Comparison of ENCODE assay signal across 10 cellular contexts in the genomic region with DNA sequence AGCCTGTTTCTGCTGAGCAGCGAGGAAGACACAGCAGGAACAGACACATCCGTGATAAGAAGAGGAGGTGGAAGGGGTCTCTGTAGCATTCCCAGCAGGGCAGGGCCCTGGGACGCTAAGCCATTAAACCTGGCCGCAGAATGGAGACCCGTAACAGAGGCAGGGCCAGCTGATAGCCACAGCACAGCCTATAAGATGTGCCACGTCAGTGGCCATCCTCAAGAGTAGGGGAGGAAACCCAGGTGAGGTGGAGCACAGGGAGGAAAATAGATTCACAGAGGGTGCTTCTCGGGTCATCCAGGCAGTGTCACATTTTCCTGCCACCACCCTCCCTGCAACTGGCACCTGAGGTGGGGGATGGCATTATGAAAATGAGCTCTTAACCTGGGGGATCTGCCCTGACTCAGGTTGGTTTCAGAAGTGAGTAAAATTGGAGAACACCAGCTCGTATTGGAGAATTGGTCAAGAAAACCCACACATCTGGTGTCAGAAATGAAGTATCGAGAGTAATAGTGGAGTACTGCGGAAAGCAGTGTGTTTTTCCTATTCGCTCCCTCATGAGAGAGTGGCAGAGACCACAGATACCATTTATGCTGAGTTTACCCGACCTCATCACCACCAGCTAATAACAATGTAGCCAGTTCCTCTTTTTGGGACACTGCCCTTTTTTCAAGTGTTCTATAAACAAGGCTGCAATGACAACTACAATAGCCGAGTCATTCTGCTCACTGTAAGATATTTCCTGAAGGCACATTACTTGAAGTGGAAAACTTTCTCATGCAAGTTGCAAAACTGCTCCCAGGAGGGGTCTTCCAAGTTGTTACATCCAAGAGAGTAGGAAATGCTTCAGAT.
DNase-seq lines count a peak whose midpoint lies in the region; ATAC-seq, FAIRE-seq and TF ChIP-seq lines count a peak whose summit lies in the region.
"Had no signal": no experiment of that assay in that cellular context is flagged by ENCODE, and none has a peak within 500 bp of the region (broad histone marks: within the 10 kb centered on the region; RNA-seq: fewer than 3 reads in every experiment).

No MANE protein-coding gene starts in this region.

- ATAC-seq in HG03060 (IDR thresholded peaks at IDR 0.05; ENCODE audit: low read depth, unreplicated experiment): peak; percentile 90

- H3K4me1 ChIP-seq in A673 (ENCODE audit: insufficient read depth, low read length, poor library complexity, severe bottlenecking) (no peaks in the 10 kb centered on the region), small intestine (ENCODE audit: control insufficient read depth in 2 of 2, insufficient read depth in 1 of 2, low read depth in 1 of 2, low read length in 1 of 2) (no peaks in the 10 kb centered on the region)

- intact Hi-C loops in A673 (cut with micrococcal nuclease; ENCODE audit: unreplicated experiment): no loop called here

- peaks cover 5% of the 10 kb centered on the region for H3K36me3 Mint-ChIP-seq in glutamatergic neuron (ENCODE audit: unreplicated experiment)
- H3K36me3 Mint-ChIP-seq: activated naive CD4-positive, alpha-beta T cell treated with anti-CD3 and anti-CD28 coated beads, Interleukin-2, amount 50 U/mL, for 24 hours; CD4-positive, CD25-positive, alpha-beta regulatory T cell had no signal

- no TSS peak for BruUV-seq in A673 (replicated peaks; lab: Mats Ljungman, UMichigan)

- POLR2A ChIA-PET in A673 (lab: Charles Lee; ENCODE audit: low non-redundant PET): no interaction called here

- no peak for FAIRE-seq in small intestine (lab: Jason Lieb, UNC)

- TF ChIP-seq CTCF in A673 (conservative IDR thresholded peaks at IDR 0.05; ENCODE audit: low read depth, low read length) (no peak), glutamatergic neuron (IDR thresholded peaks at IDR 0.05; ENCODE audit: partially characterized antibody, unreplicated experiment) (no peak)

- CTCF ChIA-PET in A673 (lab: Charles Lee): no interaction called here

- H3K4me3 ChIP-seq in A673 (ENCODE audit: low read depth, low read length, poor library complexity, severe bottlenecking): no peak overlapping the region
- H3K4me3 ChIP-seq in small intestine (ENCODE audit: low read depth in 1 of 2, low read length in 2 of 2): no peak overlapping the region

- H3K27me3 ChIP-seq in A673 (replicated peaks; ENCODE audit: insufficient read depth, low read depth, low read length, poor library complexity) (no peaks in the 10 kb centered on the region), small intestine (ENCODE audit: control insufficient read depth in 2 of 2, insufficient read depth in 2 of 2, low read length in 2 of 2) (no peaks in the 10 kb centered on the region)

- H3K27ac ChIP-seq in A673 (ENCODE audit: low read depth, low read length, poor library complexity, severe bottlenecking) (no peak overlapping the region), small intestine (ENCODE audit: low read depth in 1 of 2, low read length in 1 of 2) (peak overlapping the region in 1 of 2 donors; percentile 24)

- H3K9me3 Mint-ChIP-seq in glutamatergic neuron (ENCODE audit: unreplicated experiment): peaks cover 3% of the 10 kb centered on the region

- no peaks in the 10 kb centered on the region for H3K36me3 ChIP-seq in A673 (ENCODE audit: insufficient read depth, low read length, poor library complexity, severe bottlenecking)
- H3K36me3 ChIP-seq in small intestine (ENCODE audit: control insufficient read depth in 2 of 2, insufficient read depth in 2 of 2, low read length in 2 of 2): no peaks in the 10 kb centered on the region

- no peaks in the 10 kb centered on the region for H3K4me1 Mint-ChIP-seq in glutamatergic neuron (ENCODE audit: low read depth, unreplicated experiment)
- H3K4me1 Mint-ChIP-seq: activated naive CD4-positive, alpha-beta T cell treated with anti-CD3 and anti-CD28 coated beads, Interleukin-2, amount 50 U/mL, for 24 hours; CD4-positive, CD25-positive, alpha-beta regulatory T cell had no signal

- no peaks in the 10 kb centered on the region for H3K27me3 Mint-ChIP-seq in glutamatergic neuron (ENCODE audit: unreplicated experiment)

- H3K4me3 Mint-ChIP-seq in glutamatergic neuron (ENCODE audit: unreplicated experiment): no peak overlapping the region
- H3K4me3 Mint-ChIP-seq: activated naive CD4-positive, alpha-beta T cell treated with anti-CD3 and anti-CD28 coated beads, Interleukin-2, amount 50 U/mL, for 24 hours; CD4-positive, CD25-positive, alpha-beta regulatory T cell had no signal

- DNase-seq in A673 (ENCODE audit: low spot score) (peak; percentile 15), GM19240 (ENCODE audit: insufficient read length, low spot score) (peak; percentile 29), RPMI8226 (peak; percentile 94), small intestine (no peak), glutamatergic neuron (no peak), EL (no peak), NCI-H2171 (lab: John Stamatoyannopoulos, UW) (no peak)
- DNase-seq: CD4-positive, CD25-positive, alpha-beta regulatory T cell had no signal

- no peak overlapping the region for H3K27ac Mint-ChIP-seq in glutamatergic neuron (ENCODE audit: unreplicated experiment)
- H3K27ac Mint-ChIP-seq: activated naive CD4-positive, alpha-beta T cell treated with anti-CD3 and anti-CD28 coated beads, Interleukin-2, amount 50 U/mL, for 24 hours; CD4-positive, CD25-positive, alpha-beta regulatory T cell had no signal

- H3K9me3 ChIP-seq in A673 (ENCODE audit: low read depth, low read length, poor library complexity, severe bottlenecking) (no peaks in the 10 kb centered on the region), small intestine (ENCODE audit: control insufficient read depth, low read depth) (no peaks in the 10 kb centered on the region)

- WGBS in small intestine, 3 donors: 53 to 65% (median 56%) methylated on average over 13 of the region's 13 CpGs

Comparison
In these comparisons a context has a peak if more than half of its experiments do, and no peak if none do; other contexts are left out.
1. DNase-seq: peak in A673 (single experiment), GM19240 (single experiment) and RPMI8226 (single experiment); none in small intestine (single experiment), glutamatergic neuron (single experiment), EL (single experiment) and NCI-H2171 (single experiment).